In the genomic region with DNA sequence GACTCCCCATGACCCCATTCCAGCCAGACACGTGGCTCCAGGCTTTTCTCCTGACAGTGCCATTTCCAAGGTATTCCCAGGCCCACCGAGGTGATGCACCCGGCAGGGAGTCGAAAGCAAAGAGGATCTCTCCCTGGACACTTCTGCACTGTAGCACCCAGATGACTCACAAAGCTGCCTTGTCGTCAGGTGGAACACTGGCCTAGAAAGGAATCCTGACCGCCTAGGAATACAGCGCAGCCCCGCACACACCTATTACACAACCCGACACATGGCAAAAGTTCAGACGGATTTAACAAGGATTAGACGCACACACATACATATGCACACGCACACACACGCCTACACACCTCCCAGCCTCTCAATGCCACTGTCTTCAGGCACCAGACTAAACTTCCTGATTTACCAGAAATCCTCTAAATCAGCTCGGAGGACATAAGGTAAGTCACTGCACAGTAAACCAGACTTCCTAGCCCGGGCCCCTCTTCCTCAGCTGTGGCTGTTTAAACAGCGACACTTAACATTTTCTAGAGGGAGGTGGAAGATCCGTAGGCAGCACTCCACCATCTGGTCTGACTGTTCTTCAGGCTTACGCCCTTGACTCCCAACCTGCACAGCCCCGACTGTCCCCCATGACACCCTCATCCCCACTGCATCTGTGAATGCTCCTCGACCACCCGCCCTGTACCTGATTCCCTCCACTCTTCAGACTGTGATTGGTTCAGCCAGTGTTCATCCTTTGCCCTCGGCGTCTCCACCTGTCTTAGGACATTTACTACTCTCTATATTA, we compare ENCODE assay signal across 30 cellular contexts. TPM values are rescaled to one million over a fixed set of nuclear protein-coding genes. Genes with fewer than 3 reads are reported as not detected.
A peak's percentile ranks its signal among the peaks of the same experiment; 100 is the strongest.
DNase-seq lines count a peak whose midpoint lies in the region; ATAC-seq, FAIRE-seq and TF ChIP-seq lines count a peak whose summit lies in the region.
"Had no signal": no experiment of that assay in that cellular context is flagged by ENCODE, and none has a peak within 500 bp of the region (broad histone marks: within the 10 kb centered on the region; RNA-seq: fewer than 3 reads in every experiment).

No MANE protein-coding gene starts in this region.

- no peak for FAIRE-seq in H54 (lab: Jason Lieb, UNC)
- FAIRE-seq: D721Med had no signal

- no peaks in the 10 kb centered on the region for H3K36me3 Mint-ChIP-seq in activated naive CD4-positive, alpha-beta T cell treated with anti-CD3 and anti-CD28 coated beads, Interleukin-2, amount 50 U/mL, for 72 hours
- H3K36me3 Mint-ChIP-seq: activated CD8-positive, alpha-beta memory T cell treated with anti-CD3 and anti-CD28 coated beads, Interleukin-2, amount 10 ng/mL, durations not matched to agents 7 days and 5 days had no signal

- H3K9me3 ChIP-seq in lung (ENCODE audit: control insufficient read depth in 2 of 2, insufficient read depth in 1 of 2, low read length in 1 of 2), result no peaks in the 10 kb centered on the region
- H3K9me3 ChIP-seq: body of pancreas, gastroesophageal sphincter, SK-N-SH had no signal

- H3K27ac Mint-ChIP-seq in activated naive CD4-positive, alpha-beta T cell treated with anti-CD3 and anti-CD28 coated beads, Interleukin-2, amount 50 U/mL, for 72 hours, result peak overlapping the region; percentile 7 to 37
- H3K27ac Mint-ChIP-seq: activated CD8-positive, alpha-beta memory T cell treated with anti-CD3 and anti-CD28 coated beads, Interleukin-2, amount 10 ng/mL, durations not matched to agents 7 days and 5 days; CD4-positive, CD25-positive, alpha-beta regulatory T cell; endodermal cell; HFFc6 had no signal

- H3K27ac ChIP-seq in lung (ENCODE audit: low read depth in 1 of 2, low read length in 1 of 2), result no peak overlapping the region
- H3K27ac ChIP-seq: body of pancreas, gastroesophageal sphincter, GM23248 had no signal

- H3K9me3 Mint-ChIP-seq in activated naive CD4-positive, alpha-beta T cell treated with anti-CD3 and anti-CD28 coated beads, Interleukin-2, amount 50 U/mL, for 72 hours, result no peaks in the 10 kb centered on the region
- H3K9me3 Mint-ChIP-seq: activated T-cell treated with anti-CD3 and anti-CD28 coated beads, Interleukin-2, amount 50 U/mL, for 4 hours; CD4-positive, CD25-positive, alpha-beta regulatory T cell; endodermal cell; HFFc6 had no signal

- H3K36me3 ChIP-seq in lung (ENCODE audit: control insufficient read depth in 2 of 2, insufficient read depth in 2 of 2, low read length in 2 of 2), result no peaks in the 10 kb centered on the region
- H3K36me3 ChIP-seq: gastroesophageal sphincter had no signal

- TF ChIP-seq CTCF in epithelial cell of esophagus (IDR thresholded peaks at IDR 0.05; ENCODE audit: insufficient read depth, low read depth, low read length, missing control alignments) (no peak), lung (IDR thresholded peaks at IDR 0.05; ENCODE audit: control extremely low read depth, extremely low read depth) (no peak)

- no peak for ATAC-seq in activated naive CD4-positive, alpha-beta T cell treated with anti-CD3 and anti-CD28 coated beads, Interleukin-2, amount 50 U/mL, for 72 hours
- peak; percentile 53 for ATAC-seq in lung (ENCODE audit: insufficient read depth, low FRiP score)
- ATAC-seq: activated CD8-positive, alpha-beta memory T cell treated with anti-CD3 and anti-CD28 coated beads, Interleukin-2, amount 10 ng/mL, durations not matched to agents 7 days and 5 days; activated T-cell treated with anti-CD3 and anti-CD28 coated beads, Interleukin-2, amount 50 U/mL, for 4 hours; body of pancreas; gastroesophageal sphincter; left colon; right cardiac atrium had no signal

- H3K27me3 ChIP-seq in lung (ENCODE audit: control insufficient read depth, insufficient read depth), result no peaks in the 10 kb centered on the region
- H3K27me3 ChIP-seq: body of pancreas had no signal

- no peak overlapping the region for H3K4me3 ChIP-seq in epithelial cell of esophagus (ENCODE audit: low read length)
- no peak overlapping the region for H3K4me3 ChIP-seq in lung
- H3K4me3 ChIP-seq: body of pancreas, gastroesophageal sphincter, GM23248 had no signal

- no peak for TF ChIP-seq POLR2A in H54 (IDR thresholded peaks at IDR 0.05; ENCODE audit: low read depth, low read length)

- peaks cover 0 to 16% of the 10 kb centered on the region in 2 donors for H3K4me1 ChIP-seq in lung (ENCODE audit: control insufficient read depth in 2 of 2, insufficient read depth in 2 of 2, low read length in 2 of 2)
- H3K4me1 ChIP-seq: gastroesophageal sphincter had no signal

- WGBS in lung, 2 donors, result 69 to 78% methylated on average over 23 of the region's 23 CpGs

- no peak for DNase-seq in activated naive CD4-positive, alpha-beta T cell treated with anti-CD3 and anti-CD28 coated beads, Interleukin-2, amount 50 U/mL, for 72 hours (ENCODE audit: low spot score in 2 of 2)
- DNase-seq in activated naive CD4-positive, alpha-beta T cell treated with Interleukin-2 at 50 U/mL for 16 hours, result no peak
- DNase-seq in epithelial cell of esophagus (ENCODE audit: low read depth) (peak; percentile 75), lung (ENCODE audit: low spot score) (no peak), DMS 273 treated with DMSO at 0.1 percent for 48 hours (lab: John Stamatoyannopoulos, UW) (no peak), H54 (ENCODE audit: insufficient read length, low spot score) (no peak), glomerular visceral epithelial cell (ENCODE audit: extremely low spot score) (no peak), NCI-H2171 treated with DMSO at 0.1 percent for 48 hours (lab: John Stamatoyannopoulos, UW) (no peak)
- DNase-seq: activated CD4-positive, CD25-positive, alpha-beta regulatory T cell; activated CD8-positive, alpha-beta memory T cell treated with anti-CD3 and anti-CD28 coated beads, Interleukin-2, amount 10 ng/mL, durations not matched to agents 7 days and 5 days; activated naive CD4-positive, alpha-beta T cell; activated T-cell treated with anti-CD3 and anti-CD28 coated beads, Interleukin-2, amount 50 U/mL, for 4 hours; body of pancreas; CD4-positive, CD25-positive, alpha-beta regulatory T cell; dermis blood vessel endothelial cell; endodermal cell; GM23248; HFFc6; hypothalamus; left colon; mesendoderm; NCI-H1048; NCI-H2107; NCI-H510A; NK-92 treated with Interleukin-12 subunit alpha and Interleukin-12 subunit beta, amount 100 ng/mL, for 24 hours; right cardiac atrium; SK-N-SH; stimulated activated CD4-positive, alpha-beta T cell treated with anti-CD3 and anti-CD28 coated beads, Interleukin-4, amount 100 ng/mL, for 24 hours had no signal

RNA-seq across cellular contexts. Expression of a gene that starts 12.7 kb away (rescaled TPM):
- total RNA-seq in activated naive CD4-positive, alpha-beta T cell treated with anti-CD3 and anti-CD28 coated beads, Interleukin-2, amount 50 U/mL, for 72 hours, result 10 to 100 TPM in 1 of 2 donors, 1 to 10 TPM in 1; 8.5 to 17.4 TPM
- 10 to 100 TPM; 14.3 to 26.9 TPM for total RNA-seq in lung
- 10 to 100 TPM; 19.5 to 27.1 TPM for polyA plus RNA-seq in lung

RNA-seq across cellular contexts. Expression of a gene that starts 48.4 kb away (rescaled TPM):
- total RNA-seq in activated naive CD4-positive, alpha-beta T cell treated with anti-CD3 and anti-CD28 coated beads, Interleukin-2, amount 50 U/mL, for 72 hours, result 10 to 100 TPM; 10.6 to 15.5 TPM
- 10 to 100 TPM; 13.8 to 17.2 TPM for total RNA-seq in lung
- polyA plus RNA-seq in lung, result 10 to 100 TPM; 17.2 to 60.3 TPM

RNA-seq across cellular contexts. Expression of a gene that starts 48.7 kb away (rescaled TPM):
- total RNA-seq in activated naive CD4-positive, alpha-beta T cell treated with anti-CD3 and anti-CD28 coated beads, Interleukin-2, amount 50 U/mL, for 72 hours, result 10 to 100 TPM; 12.6 to 18.7 TPM
- 10 to 100 TPM; 22.1 to 24.5 TPM for total RNA-seq in lung
- 10 to 100 TPM in 1 of 2 donors, 1 to 10 TPM in 1; 7.9 to 12.6 TPM for polyA plus RNA-seq in lung
